ENCODE assay signal across 9 cellular contexts in genomic region chr6:87155272-87155919, GRCh38. TPM values are rescaled to one million over a fixed set of nuclear protein-coding genes. Genes with fewer than 3 reads are reported as not detected.
A peak's percentile ranks its signal among the peaks of the same experiment; 100 is the strongest.
DNase-seq lines count a peak whose midpoint lies in the region; ATAC-seq, FAIRE-seq and TF ChIP-seq lines count a peak whose summit lies in the region.
"Had no signal": no experiment of that assay in that cellular context is flagged by ENCODE, and none has a peak within 500 bp of the region (broad histone marks: within the 10 kb centered on the region; RNA-seq: fewer than 3 reads in every experiment).

TSS of gene ZNF292 (plus strand) at chr6:87155565. CDS start at chr6:87155592, 27 bp downstream.

- no peaks in the 10 kb centered on the region for H4K20me1 ChIP-seq in keratinocyte (ENCODE audit: control insufficient read depth, extremely low read depth, insufficient read depth, low read length)

- H3K4me3 ChIP-seq in AG09309 (ENCODE audit: control insufficient read depth, low read depth, low read length) (peak within 1 kb of the TSS; percentile 95), keratinocyte (ENCODE audit: control insufficient read depth in 2 of 3, extremely low read depth in 1 of 3, insufficient read depth in 2 of 3, low read depth in 1 of 3, low read length in 3 of 3) (peak within 1 kb of the TSS; percentile 71 to 89 (median 83))

- H3K36me3 ChIP-seq in keratinocyte (ENCODE audit: control insufficient read depth in 2 of 2, extremely low read depth in 1 of 2, insufficient read depth in 2 of 2, low read length in 2 of 2) = no peaks in the 10 kb centered on the region

- peak within 1 kb of the TSS; percentile 94 for H2AFZ ChIP-seq in keratinocyte (ENCODE audit: control insufficient read depth, low read length)

- no peaks in the 10 kb centered on the region for H3K9me1 ChIP-seq in keratinocyte (ENCODE audit: control insufficient read depth, extremely low read depth, insufficient read depth, low read length)

- H3K27ac ChIP-seq in keratinocyte (ENCODE audit: control insufficient read depth, insufficient read depth, low read length) = peak within 1 kb of the TSS; percentile 95

- dilution Hi-C loops in keratinocyte (cut with MboI; ENCODE audit: extremely low pct_ligation_motif_present, low sequenced_read_pairs) = no loop called here

- H3K4me2 ChIP-seq in keratinocyte (ENCODE audit: control insufficient read depth, extremely low read depth, insufficient read depth, low read depth, low read length) = peak within 1 kb of the TSS; percentile 99

- H3K9me3 ChIP-seq in keratinocyte (ENCODE audit: control insufficient read depth, low read depth, low read length) = no peaks in the 10 kb centered on the region

- FAIRE-seq in keratinocyte (lab: Jason Lieb, UNC) = no peak
- FAIRE-seq: colon had no signal

- H3K4me1 ChIP-seq in keratinocyte (ENCODE audit: control insufficient read depth, extremely low read depth, insufficient read depth, low read length) = peaks cover 38% of the 10 kb centered on the region

- H3K79me2 ChIP-seq in keratinocyte (ENCODE audit: control insufficient read depth, insufficient read depth, low read length) = peaks cover 50% of the 10 kb centered on the region

- DNase-seq in AG09309 (ENCODE audit: low read depth) (peak; percentile 83), NCI-H446 (lab: John Stamatoyannopoulos, UW) (peak; percentile 92 to 95), cerebellar cortex (ENCODE audit: low spot score) (peak; percentile 97), keratinocyte (ENCODE audit: low read depth, low spot score) (peak; percentile 64)
- peak; percentile 80 to 85 for DNase-seq in stimulated activated CD4-positive, alpha-beta T cell treated with anti-CD3 and anti-CD28 coated beads, Interleukin-15, amount 100 ng/mL, for 1 hour (ENCODE audit: low read depth in 1 of 2, low spot score in 1 of 2)

- ATAC-seq in GM19023 (IDR thresholded peaks at IDR 0.05; ENCODE audit: unreplicated experiment) (peak; percentile 73), HG03342 (IDR thresholded peaks at IDR 0.05; ENCODE audit: unreplicated experiment) (peak; percentile 76)
- ATAC-seq in activated CD4-positive, CD25-positive, alpha-beta regulatory T cell treated with anti-CD3 and anti-CD28 coated beads, Interleukin-2, amount 50 U/mL, for 24 hours = peak; percentile 78 to 83

- H3K27me3 ChIP-seq in keratinocyte (ENCODE audit: control insufficient read depth, extremely low read depth, insufficient read depth, low read length) = no peaks in the 10 kb centered on the region

- TF ChIP-seq CTCF in AG09309 (IDR thresholded peaks at IDR 0.05; ENCODE audit: control insufficient read depth, insufficient read depth, low read depth, low read length, missing control alignments) = peak; percentile 1
- TF ChIP-seq CTCF in keratinocyte (optimal IDR thresholded peaks at IDR 0.05 in 1 of 3, IDR thresholded peaks at IDR 0.05 in 1 of 3, conservative IDR thresholded peaks at IDR 0.05 in 1 of 3; ENCODE audit: extremely low read depth in 1 of 3, insufficient read depth in 2 of 3, low read length in 3 of 3) = no peak

- H3K9ac ChIP-seq in keratinocyte (ENCODE audit: control insufficient read depth, extremely low read depth, insufficient read depth, low read length) = peak within 1 kb of the TSS; percentile 92

RNA-seq across cellular contexts. Expression of gene ZNF292, which starts in this region (rescaled TPM):
- 4.9 to 8.4 TPM (median 5.5 TPM) in 3 replicates for polyA plus RNA-seq in keratinocyte
- 215 TPM for polyA plus RNA-seq in keratinocyte (2011; ENCODE audit: low read depth)
- polyA plus RNA-seq in keratinocyte (2011; cell fraction: cytosol; rRNA removed) = 1.2 and 3.1 TPM in 2 replicates
- polyA plus RNA-seq in keratinocyte (2011; cell fraction: nucleus; rRNA removed) = 9.9 and 14.0 TPM in 2 replicates
- polyA plus RNA-seq in keratinocyte (2012; ENCODE audit: low replicate concordance) = 4.7 and 32.6 TPM in 2 replicates
- polyA minus RNA-seq in keratinocyte = 5.7 to 34.7 TPM (median 16.1 TPM) in 3 replicates
- polyA minus RNA-seq in keratinocyte (2011; cell fraction: cytosol; rRNA and poly(A)+ RNA removed) = 3.3 TPM
- 32.2 and 62.9 TPM in 2 replicates for polyA minus RNA-seq in keratinocyte (2011; cell fraction: nucleus; rRNA and poly(A)+ RNA removed)

Comparison
In these comparisons a context has a peak if more than half of its experiments do, and no peak if none do; other contexts are left out.
1. Peak in every context shown above with its lines: DNase-seq, ATAC-seq, H3K4me3 ChIP-seq and H3K27ac ChIP-seq.